Comparison of ENCODE assay signal across 17 cellular contexts in the genomic region with DNA sequence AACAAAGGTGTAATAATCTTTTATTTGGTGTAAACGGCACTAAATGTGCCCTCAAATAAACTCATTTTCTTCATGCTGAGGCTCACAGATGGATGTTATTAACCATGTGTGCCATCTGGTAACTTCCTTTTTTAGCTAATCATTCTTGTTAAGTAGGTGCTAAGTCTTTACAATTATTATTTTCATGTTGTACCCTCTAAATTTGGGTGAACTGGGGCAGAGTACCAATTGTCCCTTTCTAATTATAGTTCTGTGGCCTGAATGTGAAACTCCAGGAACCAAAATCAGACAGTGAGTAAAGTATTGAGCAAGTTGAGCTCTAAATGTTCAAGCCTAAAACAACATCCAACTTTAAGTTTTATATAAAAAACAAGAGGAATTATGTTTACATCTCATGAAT.
DNase-seq lines count a peak whose midpoint lies in the region; ATAC-seq, FAIRE-seq and TF ChIP-seq lines count a peak whose summit lies in the region.
"Had no signal": no experiment of that assay in that cellular context is flagged by ENCODE, and none has a peak within 500 bp of the region (broad histone marks: within the 10 kb centered on the region; RNA-seq: fewer than 3 reads in every experiment).

No MANE protein-coding gene starts in this region.

- in situ Hi-C loops in GM12878 (cut with MboI) = no loop called here

- DNase-seq in NCI-H2171 treated with DMSO at 0.1 percent for 48 hours (lab: John Stamatoyannopoulos, UW) (peak; percentile 37), NCI-H2171 (lab: John Stamatoyannopoulos, UW) (no peak), MV-4-11 (lab: John Stamatoyannopoulos, UW) (peak; percentile 15), GM12878 (ENCODE audit: low read depth, low spot score) (no peak), smooth muscle cell (lab: John Stamatoyannopoulos, UW; ENCODE audit: unreplicated experiment) (no peak), iPS-NIHi7 (ENCODE audit: extremely low spot score) (no peak), midbrain (lab: John Stamatoyannopoulos, UW) (no peak), KG1 (lab: John Stamatoyannopoulos, UW) (no peak)
- DNase-seq: Caco-2, DMS53, H9, IMR-90, NCI-H2029, PC-3, SJCRH30, SW 1271 had no signal

- no peaks in the 10 kb centered on the region for H3K9me3 ChIP-seq in GM12878 (replicated peaks; ENCODE audit: control insufficient read depth, insufficient read depth, low read length)
- H3K9me3 ChIP-seq in smooth muscle cell (replicated peaks; ENCODE audit: low read depth) = no peaks in the 10 kb centered on the region
- H3K9me3 ChIP-seq: A549, Caco-2, SJCRH30 had no signal

- H3K9ac ChIP-seq in GM12878 (ENCODE audit: control insufficient read depth, insufficient read depth, low read length) (no peak overlapping the region), smooth muscle cell (ENCODE audit: low read depth) (no peak overlapping the region)

- H2AFZ ChIP-seq in GM12878 (ENCODE audit: control insufficient read depth, low read depth, low read length) (no peak overlapping the region), smooth muscle cell (ENCODE audit: low read depth) (peak overlapping the region; percentile 51)

- BruUV-seq in GM12878 (replicated peaks; lab: Mats Ljungman, UMichigan) = no TSS peak

- intact Hi-C loops in GM12878 (cut with micrococcal nuclease; ENCODE audit: unreplicated experiment) = no loop called here

- no peaks in the 10 kb centered on the region for H4K20me1 ChIP-seq in GM12878 (ENCODE audit: control insufficient read depth, insufficient read depth)
- no peaks in the 10 kb centered on the region for H4K20me1 ChIP-seq in smooth muscle cell (ENCODE audit: low read depth)

- no peaks in the 10 kb centered on the region for H3F3A ChIP-seq in smooth muscle cell (ENCODE audit: low read depth)

- WGBS in GM12878 (ENCODE audit: insufficient coverage, insufficient replicate concordance, low lambda C conversion rate, missing lambda C conversion rate) = 0% methylated on average over 1 of the region's 1 CpG
- 77% methylated on average over 1 of the region's 1 CpG for WGBS in smooth muscle cell (ENCODE audit: low lambda C conversion rate)

- no peak overlapping the region for H3K4me2 ChIP-seq in GM12878 (ENCODE audit: control insufficient read depth, insufficient read depth)
- no peak overlapping the region for H3K4me2 ChIP-seq in smooth muscle cell
- H3K4me2 ChIP-seq: A549 had no signal

- H3K4me1 ChIP-seq in GM12878 (ENCODE audit: control insufficient read depth, insufficient read depth, low read length) (no peaks in the 10 kb centered on the region), smooth muscle cell (ENCODE audit: low read depth) (no peaks in the 10 kb centered on the region)
- H3K4me1 ChIP-seq: A549, Caco-2, SJCRH30 had no signal

- no peak for TF ChIP-seq CTCF in GM12878 (IDR thresholded peaks at IDR 0.05 in 2 of 3, conservative IDR thresholded peaks at IDR 0.05 in 1 of 3; ENCODE audit: control insufficient read depth in 2 of 3, extremely low read depth in 1 of 3, insufficient read depth in 1 of 3, low read depth in 3 of 3, low read length in 3 of 3)
- no peak for TF ChIP-seq CTCF in smooth muscle cell (IDR thresholded peaks at IDR 0.05; ENCODE audit: borderline replicate concordance, insufficient read depth, poor library complexity, severe bottlenecking)

- no peak overlapping the region for H3K4me3 ChIP-seq in GM12878
- H3K4me3 ChIP-seq in smooth muscle cell = no peak overlapping the region
- H3K4me3 ChIP-seq: A549, SJCRH30 had no signal

- H3K27me3 ChIP-seq in GM12878 (replicated peaks in 1 of 2; ENCODE audit: control insufficient read depth in 2 of 2, insufficient read depth in 2 of 2, low read length in 1 of 2) (no peaks in the 10 kb centered on the region), smooth muscle cell (ENCODE audit: low read depth) (no peaks in the 10 kb centered on the region)
- H3K27me3 ChIP-seq: SJCRH30 had no signal

- SMC1A ChIA-PET in GM12878 (lab: Charles Lee; ENCODE audit: uncharacterized antibody, unreplicated experiment) = interaction anchor here (1.0 to 1.5 kb wide), 2 partner anchors 13 to 28 kb away, joined by 3 to 8 read pairs; no protein-coding TSS in a partner anchor

- no peak overlapping the region for H3K27ac ChIP-seq in GM12878 (ENCODE audit: control insufficient read depth, insufficient read depth)
- H3K27ac ChIP-seq in smooth muscle cell (ENCODE audit: low read depth) = no peak overlapping the region
- H3K27ac ChIP-seq: A549, SJCRH30 had no signal

- CTCF ChIA-PET in GM12878 (lab: Yijun Ruan, JAX) = interaction anchor here (1.8 kb wide), 1 partner anchor 12 kb away, joined by 4 read pairs; no protein-coding TSS in a partner anchor

- RAD21 ChIA-PET in GM12878 (lab: Charles Lee; ENCODE audit: unreplicated experiment) = interaction anchor here (1.1 kb wide), 1 partner anchor 29 kb away, joined by 4 read pairs; no protein-coding TSS in a partner anchor

- POLR2A ChIA-PET in GM12878 (lab: Charles Lee) = no interaction called here

- FAIRE-seq in GM12878 (lab: Jason Lieb, UNC) = no peak
- FAIRE-seq: A549 had no signal

- no peak for TF ChIP-seq RAD21 in GM12878 (IDR thresholded peaks at IDR 0.05; ENCODE audit: insufficient read depth, low read depth, low read length)

- no peaks in the 10 kb centered on the region for H3K36me3 ChIP-seq in GM12878 (ENCODE audit: control insufficient read depth in 2 of 2, insufficient read depth in 2 of 2, low read length in 1 of 2)
- H3K36me3 ChIP-seq in smooth muscle cell (ENCODE audit: low read depth) = no peaks in the 10 kb centered on the region
- H3K36me3 ChIP-seq: SJCRH30 had no signal

- TF ChIP-seq EP300 in GM12878 (IDR thresholded peaks at IDR 0.05; ENCODE audit: borderline replicate concordance in 1 of 2, control insufficient read depth in 1 of 2, low read depth in 2 of 2, low read length in 2 of 2) = no peak

- peak; percentile 27 for ATAC-seq in GM12878
- ATAC-seq: A549, PC-3 had no signal

- no peak for TF ChIP-seq POLR2A in GM12878 (IDR thresholded peaks at IDR 0.05; ENCODE audit: low read depth, low read length)

- H3K79me2 ChIP-seq in GM12878 (ENCODE audit: control insufficient read depth, insufficient read depth, low read length) = no peaks in the 10 kb centered on the region
- no peaks in the 10 kb centered on the region for H3K79me2 ChIP-seq in smooth muscle cell (ENCODE audit: low read depth)

TF ChIP-seq in GM12878, 131 proteins besides CTCF, POLR2A, EP300 and RAD21:
- TF ChIP-seq, protein P1, sequence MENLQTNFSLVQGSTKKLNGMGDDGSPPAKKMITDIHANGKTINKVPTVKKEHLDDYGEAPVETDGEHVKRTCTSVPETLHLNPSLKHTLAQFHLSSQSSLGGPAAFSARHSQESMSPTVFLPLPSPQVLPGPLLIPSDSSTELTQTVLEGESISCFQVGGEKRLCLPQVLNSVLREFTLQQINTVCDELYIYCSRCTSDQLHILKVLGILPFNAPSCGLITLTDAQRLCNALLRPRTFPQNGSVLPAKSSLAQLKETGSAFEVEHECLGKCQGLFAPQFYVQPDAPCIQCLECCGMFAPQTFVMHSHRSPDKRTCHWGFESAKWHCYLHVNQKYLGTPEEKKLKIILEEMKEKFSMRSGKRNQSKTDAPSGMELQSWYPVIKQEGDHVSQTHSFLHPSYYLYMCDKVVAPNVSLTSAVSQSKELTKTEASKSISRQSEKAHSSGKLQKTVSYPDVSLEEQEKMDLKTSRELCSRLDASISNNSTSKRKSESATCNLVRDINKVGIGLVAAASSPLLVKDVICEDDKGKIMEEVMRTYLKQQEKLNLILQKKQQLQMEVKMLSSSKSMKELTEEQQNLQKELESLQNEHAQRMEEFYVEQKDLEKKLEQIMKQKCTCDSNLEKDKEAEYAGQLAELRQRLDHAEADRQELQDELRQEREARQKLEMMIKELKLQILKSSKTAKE (IDR thresholded peaks at IDR 0.05; ENCODE audit: low read depth, poor library complexity, severe bottlenecking) = no peak
- TF ChIP-seq, protein P2, sequence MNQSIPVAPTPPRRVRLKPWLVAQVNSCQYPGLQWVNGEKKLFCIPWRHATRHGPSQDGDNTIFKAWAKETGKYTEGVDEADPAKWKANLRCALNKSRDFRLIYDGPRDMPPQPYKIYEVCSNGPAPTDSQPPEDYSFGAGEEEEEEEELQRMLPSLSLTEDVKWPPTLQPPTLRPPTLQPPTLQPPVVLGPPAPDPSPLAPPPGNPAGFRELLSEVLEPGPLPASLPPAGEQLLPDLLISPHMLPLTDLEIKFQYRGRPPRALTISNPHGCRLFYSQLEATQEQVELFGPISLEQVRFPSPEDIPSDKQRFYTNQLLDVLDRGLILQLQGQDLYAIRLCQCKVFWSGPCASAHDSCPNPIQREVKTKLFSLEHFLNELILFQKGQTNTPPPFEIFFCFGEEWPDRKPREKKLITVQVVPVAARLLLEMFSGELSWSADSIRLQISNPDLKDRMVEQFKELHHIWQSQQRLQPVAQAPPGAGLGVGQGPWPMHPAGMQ (IDR thresholded peaks at IDR 0.05; ENCODE audit: borderline replicate concordance) = no peak
- TF ChIP-seq ZZZ3 (IDR thresholded peaks at IDR 0.05; ENCODE audit: control insufficient read depth, insufficient read length, low read depth) (no peak), YY1 (IDR thresholded peaks at IDR 0.05; ENCODE audit: low read depth, low read length) (no peak)

Comparison
In these comparisons a context has a peak if more than half of its experiments do, and no peak if none do; other contexts are left out.
1. DNase-seq: peak in NCI-H2171 treated with DMSO at 0.1 percent for 48 hours (single experiment) and MV-4-11 (single experiment); none in NCI-H2171 (single experiment), GM12878 (single experiment), smooth muscle cell (single experiment), iPS-NIHi7 (single experiment), midbrain (single experiment) and KG1 (single experiment).